18 cellular contexts compared by ENCODE assay signal in the genomic region with DNA sequence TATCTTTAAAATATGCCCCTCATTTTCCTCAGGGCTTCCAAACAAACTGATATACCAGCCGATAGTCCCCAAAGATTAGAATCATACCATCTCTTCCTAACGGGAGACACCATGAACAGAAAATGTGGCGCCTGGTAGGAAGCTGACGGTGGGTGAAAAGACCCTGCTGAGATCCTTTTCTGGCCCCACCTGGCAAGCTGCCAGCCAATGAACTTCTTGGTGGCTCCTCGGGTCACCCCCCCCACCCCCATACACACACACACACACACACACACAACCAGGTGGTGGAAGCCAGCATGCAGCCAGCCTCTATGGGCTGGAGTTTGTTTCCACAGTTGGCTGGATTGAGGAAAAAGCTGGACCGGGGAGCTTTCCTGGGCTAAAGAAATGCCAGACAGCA. TPM values are rescaled to one million over a fixed set of nuclear protein-coding genes. Genes with fewer than 3 reads are reported as not detected.
A peak's percentile ranks its signal among the peaks of the same experiment; 100 is the strongest.
DNase-seq lines count a peak whose midpoint lies in the region; ATAC-seq and TF ChIP-seq lines count a peak whose summit lies in the region.
"Had no signal": no experiment of that assay in that cellular context is flagged by ENCODE, and none has a peak within 500 bp of the region (broad histone marks: within the 10 kb centered on the region; RNA-seq: fewer than 3 reads in every experiment).

No MANE protein-coding gene starts in this region.

- DNase-seq in natural killer cell: no peak
- no peak for DNase-seq in natural killer cell treated with Interleukin-12 subunit alpha and Interleukin-12 subunit beta and Interleukin-15 and Interleukin-18, amount 100 ng/mL, for 72 hours (ENCODE audit: low spot score)
- no peak for DNase-seq in right atrium auricular region (ENCODE audit: low spot score)
- no peak for DNase-seq in sigmoid colon
- no peak for DNase-seq in OCI-LY7 (ENCODE audit: low spot score)
- DNase-seq in GM13977 (ENCODE audit: low spot score): no peak
- DNase-seq in HCEC 1CT: no peak
- DNase-seq: activated CD4-positive, CD25-positive, alpha-beta regulatory T cell; activated gamma-delta T cell; hippocampal formation; naive thymus-derived CD4-positive, alpha-beta T cell; NCI-H1105; stimulated activated CD4-positive, alpha-beta T cell treated with anti-CD3 and anti-CD28 coated beads, Interleukin-4, amount 100 ng/mL, for 1 hour; stimulated activated CD8-positive, alpha-beta memory T cell treated with anti-CD3 and anti-CD28 coated beads, Interleukin-4, amount 100 ng/mL, for 48 hours had no signal

- H3K36me3 ChIP-seq in right atrium auricular region (no peaks in the 10 kb centered on the region), sigmoid colon (no peaks in the 10 kb centered on the region), OCI-LY7 (ENCODE audit: insufficient read depth, low read length) (no peaks in the 10 kb centered on the region)

- no peak for TF ChIP-seq CTCF in natural killer cell (IDR thresholded peaks at IDR 0.05)
- TF ChIP-seq CTCF in right atrium auricular region (IDR thresholded peaks at IDR 0.05): no peak
- no peak for TF ChIP-seq CTCF in sigmoid colon (IDR thresholded peaks at IDR 0.05)
- no peak for TF ChIP-seq CTCF in OCI-LY7 (conservative IDR thresholded peaks at IDR 0.05; ENCODE audit: low read length)
- TF ChIP-seq CTCF in GM13977 (IDR thresholded peaks at IDR 0.05; ENCODE audit: extremely low read depth, insufficient read depth, missing control alignments): no peak

- H3K36me3 Mint-ChIP-seq in natural killer cell: peaks cover 6% of the 10 kb centered on the region
- H3K36me3 Mint-ChIP-seq in natural killer cell treated with Interleukin-12 subunit alpha and Interleukin-12 subunit beta and Interleukin-15 and Interleukin-18, amount 100 ng/mL, for 72 hours: no peaks in the 10 kb centered on the region

- H3K4me3 Mint-ChIP-seq in natural killer cell: no peak overlapping the region
- H3K4me3 Mint-ChIP-seq in natural killer cell treated with Interleukin-12 subunit alpha and Interleukin-12 subunit beta and Interleukin-15 and Interleukin-18, amount 100 ng/mL, for 72 hours: no peak overlapping the region

- H3K9me3 ChIP-seq in right atrium auricular region (no peaks in the 10 kb centered on the region), sigmoid colon (no peaks in the 10 kb centered on the region), OCI-LY7 (ENCODE audit: low read length) (no peaks in the 10 kb centered on the region)

- H3K27ac ChIP-seq in right atrium auricular region (peak overlapping the region; percentile 61 to 78), sigmoid colon (peak overlapping the region; percentile 83 to 99 (median 86)), OCI-LY7 (ENCODE audit: low read depth, low read length, poor library complexity, severe bottlenecking) (no peak overlapping the region)

- ATAC-seq in natural killer cell (no peak), HG03280 (IDR thresholded peaks at IDR 0.05; ENCODE audit: unreplicated experiment) (no peak)
- no peak for ATAC-seq in natural killer cell treated with Interleukin-12 subunit alpha and Interleukin-12 subunit beta and Interleukin-15 and Interleukin-18, amount 100 ng/mL, for 72 hours
- ATAC-seq: HCT116; left lobe of liver; naive thymus-derived CD4-positive, alpha-beta T cell had no signal

- H3K79me2 ChIP-seq in OCI-LY7 (ENCODE audit: insufficient read depth, low read depth, low read length): no peaks in the 10 kb centered on the region

- no peak overlapping the region for H2AFZ ChIP-seq in OCI-LY7 (ENCODE audit: low read length)

- no peak overlapping the region for H3K4me3 ChIP-seq in right atrium auricular region
- H3K4me3 ChIP-seq in sigmoid colon: no peak overlapping the region
- no peak overlapping the region for H3K4me3 ChIP-seq in OCI-LY7 (ENCODE audit: low read depth, low read length, poor library complexity, severe bottlenecking)

- H3K4me1 ChIP-seq in right atrium auricular region (peaks cover 0 to 34% of the 10 kb centered on the region in 2 donors), sigmoid colon (peaks cover 0 to 74% (median 61%) of the 10 kb centered on the region in 4 donors), OCI-LY7 (ENCODE audit: insufficient read depth, low read length, poor library complexity, severe bottlenecking) (peaks cover 3% of the 10 kb centered on the region)

- no peaks in the 10 kb centered on the region for H4K20me1 ChIP-seq in OCI-LY7 (ENCODE audit: insufficient read depth, low read length)

- peaks cover 11 to 32% of the 10 kb centered on the region in 2 donors for H3K4me1 Mint-ChIP-seq in natural killer cell
- peaks cover 7 to 10% of the 10 kb centered on the region in 2 donors for H3K4me1 Mint-ChIP-seq in natural killer cell treated with Interleukin-12 subunit alpha and Interleukin-12 subunit beta and Interleukin-15 and Interleukin-18, amount 100 ng/mL, for 72 hours (ENCODE audit: low read depth in 2 of 2)

- BruUV-seq in OCI-LY7 (replicated peaks; lab: Mats Ljungman, UMichigan): no TSS peak

- POLR2A ChIA-PET in OCI-LY7 (lab: Charles Lee): interaction anchor here (0.7 to 1.5 kb wide), 7 partner anchors 10 to 64 kb away, joined by 3 to 5 read pairs (median 3); no protein-coding TSS in a partner anchor

- no peaks in the 10 kb centered on the region for H3K9me2 ChIP-seq in OCI-LY7 (ENCODE audit: insufficient read depth, low read length)

- in situ Hi-C loops in GM13977 (cut with MboI; ENCODE audit: low pct_unique_long_range_greater_than_20kb, low sequenced_read_pairs, unreplicated experiment): no loop called here

- CTCF ChIA-PET in OCI-LY7 (lab: Charles Lee; ENCODE audit: unreplicated experiment): interaction anchor here (4.1 kb wide), 1 partner anchor 62 kb away, joined by 31 read pairs; no protein-coding TSS in a partner anchor

- peak overlapping the region; percentile 9 to 31 for H3K27ac Mint-ChIP-seq in natural killer cell
- H3K27ac Mint-ChIP-seq in natural killer cell treated with Interleukin-12 subunit alpha and Interleukin-12 subunit beta and Interleukin-15 and Interleukin-18, amount 100 ng/mL, for 72 hours: no peak overlapping the region

- no peak for TF ChIP-seq POLR2A in sigmoid colon (IDR thresholded peaks at IDR 0.05)

- H3K9me3 Mint-ChIP-seq in natural killer cell: no peaks in the 10 kb centered on the region
- H3K9me3 Mint-ChIP-seq in natural killer cell treated with Interleukin-12 subunit alpha and Interleukin-12 subunit beta and Interleukin-15 and Interleukin-18, amount 100 ng/mL, for 72 hours: no peaks in the 10 kb centered on the region
- H3K9me3 Mint-ChIP-seq: CD8-positive, alpha-beta memory T cell; naive thymus-derived CD4-positive, alpha-beta T cell had no signal

- intact Hi-C loops in natural killer cell (cut with micrococcal nuclease): no loop called here
- intact Hi-C loops in sigmoid colon (cut with DNase I): no loop called here
- intact Hi-C loops in OCI-LY7 (cut with micrococcal nuclease; ENCODE audit: unreplicated experiment): loop anchor here (10.0 kb wide), 1 partner anchor 130 kb away; the partner anchor contains the start of gene RECK

- TF ChIP-seq EP300 in sigmoid colon (IDR thresholded peaks at IDR 0.05): no peak

- peaks cover 0 to 2% of the 10 kb centered on the region in 2 donors for H3K27me3 Mint-ChIP-seq in natural killer cell (ENCODE audit: low read depth in 2 of 2)
- no peaks in the 10 kb centered on the region for H3K27me3 Mint-ChIP-seq in natural killer cell treated with Interleukin-12 subunit alpha and Interleukin-12 subunit beta and Interleukin-15 and Interleukin-18, amount 100 ng/mL, for 72 hours

- WGBS in sigmoid colon, 2 donors: 78 to 79% methylated on average over 6 of the region's 6 CpGs

- H3K27me3 ChIP-seq in right atrium auricular region: no peaks in the 10 kb centered on the region
- H3K27me3 ChIP-seq in sigmoid colon: no peaks in the 10 kb centered on the region

- H3K4me2 ChIP-seq in OCI-LY7 (ENCODE audit: low read length): no peak overlapping the region

RNA-seq across cellular contexts. Expression of gene CCIN, which starts 4.8 kb away (rescaled TPM):
- 1 to 10 TPM; 2.0 to 2.8 (median 2.0) TPM for total RNA-seq in natural killer cell
- under 1 TPM in 1 of 2 donors, not detected in 1; 0.19 TPM for total RNA-seq in natural killer cell treated with Interleukin-12 subunit alpha and Interleukin-12 subunit beta and Interleukin-15 and Interleukin-18, amount 100 ng/mL, for 72 hours
- not detected for total RNA-seq in right atrium auricular region
- total RNA-seq in sigmoid colon: 1 to 10 TPM in 1 of 4 donors, under 1 TPM in 2, not detected in 1; 0.71 to 2.5 (median 0.95) TPM
- under 1 TPM in 1 of 3 donors, not detected in 2; 0.07 TPM for polyA plus RNA-seq in sigmoid colon
- not detected in 2 replicates for total RNA-seq in OCI-LY7 (2014; rRNA removed; shearing (Covaris generic))
- not detected in 2 replicates for total RNA-seq in OCI-LY7 (2022)
- total RNA-seq: CD8-positive, alpha-beta memory T cell; left lobe of liver had no signal

RNA-seq across cellular contexts. Expression of gene CLTA, which starts 26.4 kb away (rescaled TPM):
- total RNA-seq in natural killer cell (10 to 100 TPM; 49.4 to 62.0 (median 52.6) TPM), right atrium auricular region (10 to 100 TPM; 67.2 to 87.7 TPM), sigmoid colon (100 to 1,000 TPM; 151 to 176 (median 169) TPM), OCI-LY7 (2022) (161 and 171 TPM in 2 replicates)
- total RNA-seq in natural killer cell treated with Interleukin-12 subunit alpha and Interleukin-12 subunit beta and Interleukin-15 and Interleukin-18, amount 100 ng/mL, for 72 hours: 100 to 1,000 TPM; 133 to 178 TPM
- polyA plus RNA-seq in sigmoid colon: 100 to 1,000 TPM; 293 to 299 (median 295) TPM
- total RNA-seq in OCI-LY7 (2014; rRNA removed; shearing (Covaris generic)): 150 and 176 TPM in 2 replicates

RNA-seq across cellular contexts. Expression of gene GLIPR2, which starts 27.8 kb away (rescaled TPM):
- 100 to 1,000 TPM; 124 to 135 (median 125) TPM for total RNA-seq in natural killer cell
- total RNA-seq in natural killer cell treated with Interleukin-12 subunit alpha and Interleukin-12 subunit beta and Interleukin-15 and Interleukin-18, amount 100 ng/mL, for 72 hours: 10 to 100 TPM; 11.0 to 27.1 TPM
- total RNA-seq in right atrium auricular region: 10 to 100 TPM; 11.2 to 11.6 TPM
- 10 to 100 TPM; 57.3 to 90.6 (median 77.6) TPM for total RNA-seq in sigmoid colon
- 10 to 100 TPM; 29.8 to 42.0 (median 32.5) TPM for polyA plus RNA-seq in sigmoid colon
- total RNA-seq in OCI-LY7 (2014; rRNA removed; shearing (Covaris generic)): not detected in 2 replicates
- total RNA-seq in OCI-LY7 (2022): not detected in 2 replicates

Comparison
In these comparisons a context has a peak if more than half of its experiments do, and no peak if none do; other contexts are left out.
1. H3K27ac Mint-ChIP-seq: peak in natural killer cell (2 of 2); none in natural killer cell treated with Interleukin-12 subunit alpha and Interleukin-12 subunit beta and Interleukin-15 and Interleukin-18, amount 100 ng/mL, for 72 hours (0 of 2).
2. RNA of gene GLIPR2, which starts 27.8 kb away (total RNA-seq): 124 to 135 TPM in natural killer cell, 57.3 to 90.6 TPM in sigmoid colon, 11.0 to 27.1 TPM in natural killer cell treated with Interleukin-12 subunit alpha and Interleukin-12 subunit beta and Interleukin-15 and Interleukin-18, amount 100 ng/mL, for 72 hours and 11.2 to 11.6 TPM in right atrium auricular region; not detected in OCI-LY7; every median in the first group is over 4 times any median in the second.